10 cellular contexts compared by ENCODE assay signal in the genomic region with DNA sequence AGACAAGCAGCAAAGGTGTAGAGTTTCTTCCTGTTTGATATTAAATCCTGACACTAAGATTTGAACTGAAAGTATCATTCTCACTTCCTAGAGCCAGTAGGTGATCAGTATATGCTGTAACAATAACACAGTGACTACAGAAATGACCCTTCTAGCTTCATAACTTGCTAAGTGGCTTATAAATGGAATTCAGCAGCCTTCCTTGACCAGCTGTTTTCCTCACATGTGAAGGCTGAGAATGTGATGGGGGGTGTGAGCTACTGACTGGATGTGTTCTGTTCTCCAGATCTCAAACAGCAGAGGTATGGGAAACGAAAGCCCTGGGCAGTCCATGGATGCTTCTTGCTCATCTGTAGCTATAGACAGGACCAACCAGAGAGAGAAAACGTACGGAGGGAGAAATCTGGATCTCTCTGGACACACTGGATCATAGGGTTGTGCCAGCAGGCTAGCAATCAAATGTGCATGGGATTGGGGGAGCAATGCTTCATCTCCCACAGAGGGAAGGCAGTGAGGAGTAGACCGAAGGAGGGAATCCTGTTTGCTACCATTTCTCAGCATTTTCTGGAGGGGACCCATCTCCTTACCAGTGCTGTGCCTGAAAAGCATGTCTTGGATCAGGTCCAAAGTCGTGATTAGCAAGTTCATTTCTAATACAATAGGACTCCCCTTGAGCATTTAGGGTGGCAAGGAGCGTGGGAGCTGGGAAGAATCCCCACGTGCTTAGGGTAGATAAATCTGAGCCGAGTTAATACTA. TPM values are rescaled to one million over a fixed set of nuclear protein-coding genes. Genes with fewer than 3 reads are reported as not detected.
DNase-seq lines count a peak whose midpoint lies in the region; ATAC-seq, FAIRE-seq and TF ChIP-seq lines count a peak whose summit lies in the region.
"Had no signal": no experiment of that assay in that cellular context is flagged by ENCODE, and none has a peak within 500 bp of the region (broad histone marks: within the 10 kb centered on the region; RNA-seq: fewer than 3 reads in every experiment).

No MANE protein-coding gene starts in this region.

- H3K27me3 Mint-ChIP-seq in effector memory CD8-positive, alpha-beta T cell, result no peaks in the 10 kb centered on the region

- no peak for TF ChIP-seq POLR2A in transverse colon (IDR thresholded peaks at IDR 0.05)

- H3K4me1 Mint-ChIP-seq in effector memory CD8-positive, alpha-beta T cell (ENCODE audit: low read depth in 2 of 2), result peaks cover 46 to 53% of the 10 kb centered on the region in 2 donors
- H3K4me1 Mint-ChIP-seq: neural crest cell had no signal

- peaks cover 48% of the 10 kb centered on the region for H3K36me3 Mint-ChIP-seq in effector memory CD8-positive, alpha-beta T cell (ENCODE audit: insufficient read depth)

- H3K4me3 ChIP-seq in transverse colon, result no peak overlapping the region
- H3K4me3 ChIP-seq: SJSA1 had no signal

- no peak for DNase-seq in effector memory CD8-positive, alpha-beta T cell
- no peak for DNase-seq in transverse colon
- DNase-seq in frontal cortex (ENCODE audit: low spot score in 2 of 2), result no peak
- no peak for DNase-seq in DMS153 (lab: John Stamatoyannopoulos, UW)
- no peak for DNase-seq in foreskin keratinocyte

- H3K27me3 ChIP-seq in transverse colon, result no peaks in the 10 kb centered on the region
- no peaks in the 10 kb centered on the region for H3K27me3 ChIP-seq in foreskin keratinocyte
- H3K27me3 ChIP-seq: SJSA1 had no signal

- peak overlapping the region; percentile 56 to 89 for H3K27ac Mint-ChIP-seq in effector memory CD8-positive, alpha-beta T cell

- no peak overlapping the region for H3K4me3 Mint-ChIP-seq in effector memory CD8-positive, alpha-beta T cell
- H3K4me3 Mint-ChIP-seq: neural crest cell had no signal

- no peak overlapping the region for H3K27ac ChIP-seq in transverse colon
- H3K27ac ChIP-seq in foreskin keratinocyte, result no peak overlapping the region
- H3K27ac ChIP-seq: SJSA1 had no signal

- TF ChIP-seq EP300 in transverse colon (IDR thresholded peaks at IDR 0.05; ENCODE audit: low read depth), result no peak

- in situ Hi-C loops in transverse colon (cut with MboI; ENCODE audit: low pct_ligation_motif_present in 1 of 4, low pct_unique_long_range_greater_than_20kb in 1 of 4, low sequenced_read_pairs in 3 of 4), result no loop called here

- intact Hi-C loops in transverse colon (cut with DNase I; ENCODE audit: low total_unique reads), result no loop called here

- H3K36me3 ChIP-seq in transverse colon, result no peaks in the 10 kb centered on the region

- TF ChIP-seq CTCF in transverse colon (IDR thresholded peaks at IDR 0.05) (no peak), foreskin keratinocyte (conservative IDR thresholded peaks at IDR 0.05) (no peak)

- H3K4me1 ChIP-seq in transverse colon (peaks cover 0 to 25% (median 12%) of the 10 kb centered on the region in 4 donors), foreskin keratinocyte (peaks cover 27% of the 10 kb centered on the region)

- peak; percentile 57 for ATAC-seq in GM18519 (IDR thresholded peaks at IDR 0.05; ENCODE audit: low FRiP score, unreplicated experiment)
- peak; percentile 59 for ATAC-seq in GM21381 (IDR thresholded peaks at IDR 0.05; ENCODE audit: unreplicated experiment)
- peak; percentile 65 for ATAC-seq in HG03159 (IDR thresholded peaks at IDR 0.05; ENCODE audit: unreplicated experiment)
- ATAC-seq in effector memory CD8-positive, alpha-beta T cell (replicated peaks), result no peak
- no peak for ATAC-seq in foreskin keratinocyte

- no peak for FAIRE-seq in frontal cortex (lab: Jason Lieb, UNC)

- no peaks in the 10 kb centered on the region for H3K9me3 Mint-ChIP-seq in effector memory CD8-positive, alpha-beta T cell
- H3K9me3 Mint-ChIP-seq: neural crest cell had no signal

- H3K9me3 ChIP-seq in transverse colon, result no peaks in the 10 kb centered on the region
- H3K9me3 ChIP-seq: SJSA1 had no signal

- 81 to 82% methylated on average over 7 to 8 of the region's 8 CpGs for WGBS in transverse colon (ENCODE audit: low coverage in 1 of 2), 2 donors

RNA-seq across cellular contexts. Expression of a gene that starts 39.4 kb away (rescaled TPM):
- 10 to 100 TPM in 3 of 4 donors, 1 to 10 TPM in 1; 9.8 to 28.1 (median 22.5) TPM for total RNA-seq in transverse colon
- 2.9 TPM for total RNA-seq in frontal cortex
- total RNA-seq in foreskin keratinocyte, result 17.1 and 19.4 TPM in 2 replicates
- 7.6 and 8.2 TPM in 2 replicates for polyA plus RNA-seq in foreskin keratinocyte

RNA-seq across cellular contexts. Expression of a gene that starts 57.0 kb away (rescaled TPM):
- 100 to 1,000 TPM; 105 to 224 (median 166) TPM for total RNA-seq in transverse colon
- 179 TPM for total RNA-seq in frontal cortex
- 119 and 124 TPM in 2 replicates for total RNA-seq in foreskin keratinocyte
- 89.8 and 97.6 TPM in 2 replicates for polyA plus RNA-seq in foreskin keratinocyte

Comparison
In these comparisons a context has a peak if more than half of its experiments do, and no peak if none do; other contexts are left out.
1. ATAC-seq: peak in GM18519 (single experiment), GM21381 (single experiment) and HG03159 (single experiment); none in effector memory CD8-positive, alpha-beta T cell (single experiment) and foreskin keratinocyte (single experiment).